9 cellular contexts compared by ENCODE assay signal in genomic region chr10:43160919-43161251, GRCh38. TPM values are rescaled to one million over a fixed set of nuclear protein-coding genes. Genes with fewer than 3 reads are reported as not detected.
A peak's percentile ranks its signal among the peaks of the same experiment; 100 is the strongest.
DNase-seq lines count a peak whose midpoint lies in the region; ATAC-seq and TF ChIP-seq lines count a peak whose summit lies in the region.
"Had no signal": no experiment of that assay in that cellular context is flagged by ENCODE, and none has a peak within 500 bp of the region (broad histone marks: within the 10 kb centered on the region; RNA-seq: fewer than 3 reads in every experiment).

No MANE protein-coding gene starts in this region.

- POLR2A ChIA-PET in CD4-positive, alpha-beta memory T cell (lab: Charles Lee; ENCODE audit: partially characterized antibody): no interaction called here

- no peaks in the 10 kb centered on the region for H3K9me3 Mint-ChIP-seq in CD4-positive, alpha-beta memory T cell

- ATAC-seq in GM19438 (IDR thresholded peaks at IDR 0.05; ENCODE audit: low read depth, unreplicated experiment): peak; percentile 80
- peak; percentile 75 for ATAC-seq in HG03095 (IDR thresholded peaks at IDR 0.05; ENCODE audit: unreplicated experiment)
- ATAC-seq in heart right ventricle: no peak

- H3K4me3 Mint-ChIP-seq in CD4-positive, alpha-beta memory T cell: no peak overlapping the region

- no peak for DNase-seq in CD4-positive, alpha-beta memory T cell
- DNase-seq in caudate nucleus (lab: John Stamatoyannopoulos, UW) (no peak), NK-92 (lab: John Stamatoyannopoulos, UW; ENCODE audit: unreplicated experiment) (no peak), NCI-H1092 (lab: John Stamatoyannopoulos, UW) (no peak), heart right ventricle (no peak), NCI-H1105 treated with DMSO at 0.1 percent for 48 hours (lab: John Stamatoyannopoulos, UW) (no peak)
- DNase-seq: islet precursor cell had no signal

- H3K27me3 ChIP-seq in CD4-positive, alpha-beta memory T cell (ENCODE audit: insufficient read depth, low read length): no peaks in the 10 kb centered on the region
- H3K27me3 ChIP-seq in heart right ventricle: no peaks in the 10 kb centered on the region

- TF ChIP-seq CTCF in heart right ventricle (IDR thresholded peaks at IDR 0.05): no peak

- intact Hi-C loops in CD4-positive, alpha-beta memory T cell (cut with micrococcal nuclease): no loop called here
- intact Hi-C loops in heart right ventricle (cut with DNase I): no loop called here

- H3K4me3 ChIP-seq in CD4-positive, alpha-beta memory T cell (ENCODE audit: low read length in 2 of 2): no peak overlapping the region
- no peak overlapping the region for H3K4me3 ChIP-seq in heart right ventricle

- peaks cover 13% of the 10 kb centered on the region for H3K4me1 ChIP-seq in CD4-positive, alpha-beta memory T cell (ENCODE audit: insufficient read depth, low read length)
- H3K4me1 ChIP-seq in heart right ventricle: peaks cover 0 to 37% (median 0%) of the 10 kb centered on the region in 9 donors

- peak overlapping the region in 4 of 7 donors; percentile 14 to 94 (median 62) for H3K27ac Mint-ChIP-seq in CD4-positive, alpha-beta memory T cell

- H3K9me3 ChIP-seq in CD4-positive, alpha-beta memory T cell (ENCODE audit: control insufficient read depth in 1 of 2, low read length in 2 of 2): no peaks in the 10 kb centered on the region
- no peaks in the 10 kb centered on the region for H3K9me3 ChIP-seq in heart right ventricle

- peaks cover 29% of the 10 kb centered on the region for H3K36me3 ChIP-seq in CD4-positive, alpha-beta memory T cell (ENCODE audit: insufficient read depth, low read length)
- H3K36me3 ChIP-seq in heart right ventricle: peaks cover 0 to 54% (median 5%) of the 10 kb centered on the region in 9 donors

- peaks cover 38 to 54% of the 10 kb centered on the region in 2 donors for H3K36me3 Mint-ChIP-seq in CD4-positive, alpha-beta memory T cell

- H3K27ac ChIP-seq in CD4-positive, alpha-beta memory T cell (ENCODE audit: low read depth, low read length): no peak overlapping the region
- H3K27ac ChIP-seq in caudate nucleus (ENCODE audit: low read depth, low read length): peak overlapping the region; percentile 14
- H3K27ac ChIP-seq in heart right ventricle: peak overlapping the region in 1 of 10 donors; percentile 33

- H3K4me1 Mint-ChIP-seq in CD4-positive, alpha-beta memory T cell: peaks cover 28 to 46% (median 35%) of the 10 kb centered on the region in 4 donors

- CTCF ChIA-PET in CD4-positive, alpha-beta memory T cell (lab: Charles Lee; ENCODE audit: partially characterized antibody): interaction anchor here (0.9 to 2.5 kb wide), 2 partner anchors 19 to 22 kb away, joined by 3 to 6 read pairs; no protein-coding TSS in a partner anchor

- no peaks in the 10 kb centered on the region for H3K27me3 Mint-ChIP-seq in CD4-positive, alpha-beta memory T cell

- 96 to 97% methylated on average over 2 of the region's 2 CpGs for WGBS in heart right ventricle, 2 donors

RNA-seq across cellular contexts. Expression of gene CSGALNACT2, which starts 22.6 kb away (rescaled TPM):
- total RNA-seq in CD4-positive, alpha-beta memory T cell: 10 to 100 TPM; 45.3 to 48.2 TPM
- 10 to 100 TPM; 21.1 to 23.5 TPM for polyA plus RNA-seq in CD4-positive, alpha-beta memory T cell
- 10 to 100 TPM in 3 of 10 donors, 1 to 10 TPM in 7; 7.0 to 12.9 (median 9.8) TPM for total RNA-seq in heart right ventricle
- polyA plus RNA-seq in heart right ventricle: 1 to 10 TPM; 4.6 to 7.1 TPM

Comparison
In these comparisons a context has a peak if more than half of its experiments do, and no peak if none do; other contexts are left out.
1. ATAC-seq: peak in GM19438 (single experiment) and HG03095 (single experiment); none in heart right ventricle (0 of 8).